Comparison of ENCODE assay signal across 1 cellular context in the genomic region with DNA sequence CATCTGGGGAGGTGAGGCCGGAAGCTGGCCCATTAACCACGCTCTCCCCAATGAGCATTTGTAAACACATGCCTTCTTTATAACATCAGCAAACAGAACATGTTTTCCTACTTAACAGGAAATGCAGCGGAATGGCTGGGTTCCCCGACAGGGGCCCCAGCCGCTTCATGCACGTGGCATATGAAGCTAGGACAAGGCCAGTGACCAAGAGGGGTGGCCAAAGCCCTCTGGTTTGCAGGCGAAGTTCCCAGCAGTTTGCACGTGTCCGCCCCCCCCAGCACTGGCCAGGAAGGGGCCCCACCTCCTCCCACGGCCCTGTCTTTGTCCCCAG.
TF ChIP-seq lines count a peak whose summit lies in the region.

No MANE protein-coding gene starts in this region.

TF ChIP-seq in HepG2, 621 proteins besides CTCF, POLR2A, EP300 and RAD21 (continued from another document and continues in another):
- TF ChIP-seq, protein P1, sequence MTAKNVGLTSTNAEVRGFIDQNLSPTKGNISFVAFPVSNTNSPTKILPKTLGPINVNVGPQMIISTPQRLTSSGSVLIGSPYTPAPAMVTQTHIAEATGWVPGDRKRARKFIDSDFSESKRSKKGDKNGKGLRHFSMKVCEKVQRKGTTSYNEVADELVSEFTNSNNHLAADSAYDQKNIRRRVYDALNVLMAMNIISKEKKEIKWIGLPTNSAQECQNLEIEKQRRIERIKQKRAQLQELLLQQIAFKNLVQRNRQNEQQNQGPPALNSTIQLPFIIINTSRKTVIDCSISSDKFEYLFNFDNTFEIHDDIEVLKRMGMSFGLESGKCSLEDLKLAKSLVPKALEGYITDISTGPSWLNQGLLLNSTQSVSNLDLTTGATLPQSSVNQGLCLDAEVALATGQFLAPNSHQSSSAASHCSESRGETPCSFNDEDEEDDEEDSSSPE (CRISPR knock-in tag; IDR thresholded peaks at IDR 0.05): peak; percentile 77
- TF ChIP-seq TBP (CRISPR knock-in tag; IDR thresholded peaks at IDR 0.05) (no peak), SNRNP70 (IDR thresholded peaks at IDR 0.05; ENCODE audit: low read depth, low read length) (no peak), ZBTB46 (CRISPR knock-in tag; IDR thresholded peaks at IDR 0.05; ENCODE audit: borderline replicate concordance) (no peak), ZFP90 (CRISPR knock-in tag; IDR thresholded peaks at IDR 0.05; ENCODE audit: borderline replicate concordance) (peak; percentile 39; the same call in 1 of the 2 replicates), IKZF1 (IDR thresholded peaks at IDR 0.05) (no peak), ZNF678 (CRISPR knock-in tag; IDR thresholded peaks at IDR 0.05) (no peak), KDM5A (IDR thresholded peaks at IDR 0.05; ENCODE audit: borderline replicate concordance, low read length) (no peak), ZNF766 (CRISPR knock-in tag; IDR thresholded peaks at IDR 0.05; ENCODE audit: borderline replicate concordance) (peak; percentile 73; the same call in 1 of the 2 replicates), MXD1 (CRISPR knock-in tag; IDR thresholded peaks at IDR 0.05) (no peak; the same call in 1 of the 2 replicates), RBM22 (optimal IDR thresholded peaks at IDR 0.05; ENCODE audit: low read length) (no peak), PCBP2 (optimal IDR thresholded peaks at IDR 0.05; ENCODE audit: low read depth, low read length, poor library complexity, severe bottlenecking) (no peak), ZNF253 (CRISPR knock-in tag; IDR thresholded peaks at IDR 0.05; ENCODE audit: borderline replicate concordance) (0 out of 2 replicates have a peak, but pooled peaks have one; percentile 73), THRA (CRISPR knock-in tag; IDR thresholded peaks at IDR 0.05; ENCODE audit: borderline replicate concordance) (peak; percentile 71; the same call in 1 of the 2 replicates), ZFP36L1 (CRISPR knock-in tag; IDR thresholded peaks at IDR 0.05) (peak; percentile 93), ZNF530 (CRISPR knock-in tag; IDR thresholded peaks at IDR 0.05; ENCODE audit: low read depth) (no peak), NONO (IDR thresholded peaks at IDR 0.05) (no peak), NONO (CRISPR knock-in tag; conservative IDR thresholded peaks at IDR 0.05) (no peak), NCOA1 (CRISPR knock-in tag; IDR thresholded peaks at IDR 0.05) (no peak), ZMYM4 (CRISPR knock-in tag; IDR thresholded peaks at IDR 0.05) (peak; percentile 64), ZNF607 (CRISPR knock-in tag; IDR thresholded peaks at IDR 0.05; ENCODE audit: borderline replicate concordance) (peak; percentile 91), ZNF282 (IDR thresholded peaks at IDR 0.05; ENCODE audit: partially characterized antibody) (no peak), GABPA (IDR thresholded peaks at IDR 0.05; ENCODE audit: low read depth, low read length) (no peak), GABPA (CRISPR knock-in tag; IDR thresholded peaks at IDR 0.05; ENCODE audit: low read depth) (peak; percentile 83), ZFYVE20 (CRISPR knock-in tag; IDR thresholded peaks at IDR 0.05; ENCODE audit: borderline replicate concordance, low read depth) (no peak), PPARG (CRISPR knock-in tag; conservative IDR thresholded peaks at IDR 0.05) (0 out of 2 replicates have a peak, but pooled peaks have one; percentile 23), ZNF691 (CRISPR knock-in tag; IDR thresholded peaks at IDR 0.05; ENCODE audit: borderline replicate concordance, low read depth) (peak; percentile 92; the same call in 1 of the 2 replicates), KLF9 (CRISPR knock-in tag; IDR thresholded peaks at IDR 0.05; ENCODE audit: low read depth) (no peak), THAP11 (CRISPR knock-in tag; IDR thresholded peaks at IDR 0.05) (peak; percentile 70), CCDC6 (CRISPR knock-in tag; IDR thresholded peaks at IDR 0.05) (peak; percentile 64; the same call in 1 of the 2 replicates), FOXM1 (CRISPR knock-in tag; IDR thresholded peaks at IDR 0.05) (no peak), CREM (IDR thresholded peaks at IDR 0.05) (peak; percentile 51; the same call in 1 of the 2 replicates), CREM (CRISPR knock-in tag; IDR thresholded peaks at IDR 0.05) (no peak), ZNF780A (CRISPR knock-in tag; IDR thresholded peaks at IDR 0.05) (0 out of 2 replicates have a peak, but pooled peaks have one; percentile 32), TBL1XR1 (IDR thresholded peaks at IDR 0.05; ENCODE audit: borderline replicate concordance, low read length, partially characterized antibody) (no peak), ZNF205 (CRISPR knock-in tag; IDR thresholded peaks at IDR 0.05) (no peak), RFX1 (IDR thresholded peaks at IDR 0.05) (no peak), MEIS2 (CRISPR knock-in tag; IDR thresholded peaks at IDR 0.05) (0 out of 2 replicates have a peak, but pooled peaks have one; percentile 67), ARHGAP35 (CRISPR knock-in tag; IDR thresholded peaks at IDR 0.05; ENCODE audit: borderline replicate concordance) (0 out of 2 replicates have a peak, but pooled peaks have one; percentile 62), MBD4 (IDR thresholded peaks at IDR 0.05; ENCODE audit: borderline replicate concordance, low read length) (no peak), ARNTL (CRISPR knock-in tag; IDR thresholded peaks at IDR 0.05) (peak; percentile 99), ZNF317 (CRISPR knock-in tag; IDR thresholded peaks at IDR 0.05) (peak; percentile 51; the same call in 1 of the 2 replicates), ZNF569 (CRISPR knock-in tag; IDR thresholded peaks at IDR 0.05; ENCODE audit: borderline replicate concordance) (0 out of 2 replicates have a peak, but pooled peaks have one; percentile 32), ZNF75D (CRISPR knock-in tag; IDR thresholded peaks at IDR 0.05; ENCODE audit: borderline replicate concordance) (no peak), SUZ12 (IDR thresholded peaks at IDR 0.05; ENCODE audit: low read depth, low read length) (no peak), ZNF207 (IDR thresholded peaks at IDR 0.05; ENCODE audit: borderline replicate concordance) (no peak), ZSCAN21 (CRISPR knock-in tag; IDR thresholded peaks at IDR 0.05; ENCODE audit: borderline replicate concordance) (peak; percentile 69; the same call in 1 of the 2 replicates), ZNF232 (CRISPR knock-in tag; IDR thresholded peaks at IDR 0.05; ENCODE audit: borderline replicate concordance) (peak; percentile 65; the same call in 1 of the 2 replicates), ISL2 (CRISPR knock-in tag; IDR thresholded peaks at IDR 0.05) (peak; percentile 66)
- TF ChIP-seq, protein P2, sequence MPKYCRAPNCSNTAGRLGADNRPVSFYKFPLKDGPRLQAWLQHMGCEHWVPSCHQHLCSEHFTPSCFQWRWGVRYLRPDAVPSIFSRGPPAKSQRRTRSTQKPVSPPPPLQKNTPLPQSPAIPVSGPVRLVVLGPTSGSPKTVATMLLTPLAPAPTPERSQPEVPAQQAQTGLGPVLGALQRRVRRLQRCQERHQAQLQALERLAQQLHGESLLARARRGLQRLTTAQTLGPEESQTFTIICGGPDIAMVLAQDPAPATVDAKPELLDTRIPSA (CRISPR knock-in tag; IDR thresholded peaks at IDR 0.05; ENCODE audit: borderline replicate concordance): peak; percentile 91
- TF ChIP-seq, protein P3, sequence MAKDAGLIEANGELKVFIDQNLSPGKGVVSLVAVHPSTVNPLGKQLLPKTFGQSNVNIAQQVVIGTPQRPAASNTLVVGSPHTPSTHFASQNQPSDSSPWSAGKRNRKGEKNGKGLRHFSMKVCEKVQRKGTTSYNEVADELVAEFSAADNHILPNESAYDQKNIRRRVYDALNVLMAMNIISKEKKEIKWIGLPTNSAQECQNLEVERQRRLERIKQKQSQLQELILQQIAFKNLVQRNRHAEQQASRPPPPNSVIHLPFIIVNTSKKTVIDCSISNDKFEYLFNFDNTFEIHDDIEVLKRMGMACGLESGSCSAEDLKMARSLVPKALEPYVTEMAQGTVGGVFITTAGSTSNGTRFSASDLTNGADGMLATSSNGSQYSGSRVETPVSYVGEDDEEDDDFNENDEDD (CRISPR knock-in tag; IDR thresholded peaks at IDR 0.05; ENCODE audit: borderline replicate concordance): peak; percentile 86; the same call in 1 of the 2 replicates
- TF ChIP-seq, protein P4, sequence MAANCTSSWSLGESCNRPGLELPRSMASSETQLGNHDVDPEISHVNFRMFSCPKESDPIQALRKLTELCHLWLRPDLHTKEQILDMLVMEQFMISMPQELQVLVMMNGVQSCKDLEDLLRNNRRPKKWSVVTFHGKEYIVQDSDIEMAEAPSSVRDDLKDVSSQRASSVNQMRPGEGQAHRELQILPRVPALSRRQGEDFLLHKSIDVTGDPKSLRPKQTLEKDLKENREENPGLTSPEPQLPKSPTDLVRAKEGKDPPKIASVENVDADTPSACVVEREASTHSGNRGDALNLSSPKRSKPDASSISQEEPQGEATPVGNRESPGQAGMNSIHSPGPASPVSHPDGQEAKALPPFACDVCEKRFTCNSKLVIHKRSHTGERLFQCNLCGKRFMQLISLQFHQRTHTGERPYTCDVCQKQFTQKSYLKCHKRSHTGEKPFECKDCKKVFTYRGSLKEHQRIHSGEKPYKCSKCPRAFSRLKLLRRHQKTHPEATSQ (CRISPR knock-in tag; IDR thresholded peaks at IDR 0.05; ENCODE audit: borderline replicate concordance): no peak
- TF ChIP-seq, protein P5, sequence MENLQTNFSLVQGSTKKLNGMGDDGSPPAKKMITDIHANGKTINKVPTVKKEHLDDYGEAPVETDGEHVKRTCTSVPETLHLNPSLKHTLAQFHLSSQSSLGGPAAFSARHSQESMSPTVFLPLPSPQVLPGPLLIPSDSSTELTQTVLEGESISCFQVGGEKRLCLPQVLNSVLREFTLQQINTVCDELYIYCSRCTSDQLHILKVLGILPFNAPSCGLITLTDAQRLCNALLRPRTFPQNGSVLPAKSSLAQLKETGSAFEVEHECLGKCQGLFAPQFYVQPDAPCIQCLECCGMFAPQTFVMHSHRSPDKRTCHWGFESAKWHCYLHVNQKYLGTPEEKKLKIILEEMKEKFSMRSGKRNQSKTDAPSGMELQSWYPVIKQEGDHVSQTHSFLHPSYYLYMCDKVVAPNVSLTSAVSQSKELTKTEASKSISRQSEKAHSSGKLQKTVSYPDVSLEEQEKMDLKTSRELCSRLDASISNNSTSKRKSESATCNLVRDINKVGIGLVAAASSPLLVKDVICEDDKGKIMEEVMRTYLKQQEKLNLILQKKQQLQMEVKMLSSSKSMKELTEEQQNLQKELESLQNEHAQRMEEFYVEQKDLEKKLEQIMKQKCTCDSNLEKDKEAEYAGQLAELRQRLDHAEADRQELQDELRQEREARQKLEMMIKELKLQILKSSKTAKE (CRISPR knock-in tag; IDR thresholded peaks at IDR 0.05; ENCODE audit: borderline replicate concordance): peak; percentile 86
- TF ChIP-seq, protein P6, sequence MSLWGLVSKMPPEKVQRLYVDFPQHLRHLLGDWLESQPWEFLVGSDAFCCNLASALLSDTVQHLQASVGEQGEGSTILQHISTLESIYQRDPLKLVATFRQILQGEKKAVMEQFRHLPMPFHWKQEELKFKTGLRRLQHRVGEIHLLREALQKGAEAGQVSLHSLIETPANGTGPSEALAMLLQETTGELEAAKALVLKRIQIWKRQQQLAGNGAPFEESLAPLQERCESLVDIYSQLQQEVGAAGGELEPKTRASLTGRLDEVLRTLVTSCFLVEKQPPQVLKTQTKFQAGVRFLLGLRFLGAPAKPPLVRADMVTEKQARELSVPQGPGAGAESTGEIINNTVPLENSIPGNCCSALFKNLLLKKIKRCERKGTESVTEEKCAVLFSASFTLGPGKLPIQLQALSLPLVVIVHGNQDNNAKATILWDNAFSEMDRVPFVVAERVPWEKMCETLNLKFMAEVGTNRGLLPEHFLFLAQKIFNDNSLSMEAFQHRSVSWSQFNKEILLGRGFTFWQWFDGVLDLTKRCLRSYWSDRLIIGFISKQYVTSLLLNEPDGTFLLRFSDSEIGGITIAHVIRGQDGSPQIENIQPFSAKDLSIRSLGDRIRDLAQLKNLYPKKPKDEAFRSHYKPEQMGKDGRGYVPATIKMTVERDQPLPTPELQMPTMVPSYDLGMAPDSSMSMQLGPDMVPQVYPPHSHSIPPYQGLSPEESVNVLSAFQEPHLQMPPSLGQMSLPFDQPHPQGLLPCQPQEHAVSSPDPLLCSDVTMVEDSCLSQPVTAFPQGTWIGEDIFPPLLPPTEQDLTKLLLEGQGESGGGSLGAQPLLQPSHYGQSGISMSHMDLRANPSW (CRISPR knock-in tag; IDR thresholded peaks at IDR 0.05; ENCODE audit: borderline replicate concordance): peak; percentile 73; the same call in 1 of the 2 replicates
